ENCODE assay signal across 31 cellular contexts in genomic region chr17:72452286-72453173, GRCh38.
DNase-seq lines count a peak whose midpoint lies in the region; ATAC-seq and TF ChIP-seq lines count a peak whose summit lies in the region.
"Had no signal": no experiment of that assay in that cellular context is flagged by ENCODE, and none has a peak within 500 bp of the region (broad histone marks: within the 10 kb centered on the region; RNA-seq: fewer than 3 reads in every experiment).

No MANE protein-coding gene starts in this region.

- CTCF ChIA-PET in MCF 10A (lab: Yijun Ruan, JAX) (interaction anchor here (0.6 to 1.4 kb wide), 2 partner anchors 15 to 205 kb away, joined by 3 to 5 read pairs; no protein-coding TSS in a partner anchor), SK-N-SH (lab: Yijun Ruan, JAX) (interaction anchor here (1.0 kb wide), 2 partner anchors 17 to 18 kb away, joined by 3 read pairs; no protein-coding TSS in a partner anchor)

- no peaks in the 10 kb centered on the region for H3K9me2 ChIP-seq in SK-N-SH

- no peaks in the 10 kb centered on the region for H3K9me3 Mint-ChIP-seq in MCF 10A (ENCODE audit: unreplicated experiment)
- H3K9me3 Mint-ChIP-seq: activated T-cell treated with anti-CD3 and anti-CD28 coated beads, Interleukin-2, amount 50 U/mL, for 4 hours; stimulated activated effector memory CD8-positive, alpha-beta T cell treated with anti-CD3 and anti-CD28 coated beads, Interleukin-12 subunit alpha, Interleukin-12 subunit beta, amount 100 ng/mL, for 72 hours had no signal

- no peaks in the 10 kb centered on the region for H4K20me1 ChIP-seq in SK-N-SH (ENCODE audit: insufficient read depth)

- WGBS in SK-N-SH (ENCODE audit: low lambda C conversion rate), result 59% methylated on average over 5 of the region's 5 CpGs

- no peaks in the 10 kb centered on the region for H3K27me3 Mint-ChIP-seq in MCF 10A (ENCODE audit: insufficient read depth, unreplicated experiment)
- H3K27me3 Mint-ChIP-seq: activated CD8-positive, alpha-beta memory T cell treated with anti-CD3 and anti-CD28 coated beads, Interleukin-2, amount 10 ng/mL, durations not matched to agents 7 days and 5 days; T-helper 17 cell had no signal

- BruUV-seq in MCF 10A (replicated peaks; lab: Mats Ljungman, UMichigan), result no TSS peak

- H3K4me1 Mint-ChIP-seq in MCF 10A (ENCODE audit: insufficient read depth, unreplicated experiment), result peaks cover 44% of the 10 kb centered on the region
- H3K4me1 Mint-ChIP-seq: activated CD8-positive, alpha-beta memory T cell treated with anti-CD3 and anti-CD28 coated beads, Interleukin-2, amount 10 ng/mL, durations not matched to agents 7 days and 5 days; naive B cell; stimulated activated effector memory CD8-positive, alpha-beta T cell treated with anti-CD3 and anti-CD28 coated beads, Interleukin-12 subunit alpha, Interleukin-12 subunit beta, amount 100 ng/mL, for 72 hours; T-helper 17 cell had no signal

- TF ChIP-seq EP300 in SK-N-SH (IDR thresholded peaks at IDR 0.05; ENCODE audit: borderline replicate concordance in 1 of 2, low read depth in 1 of 2, low read length in 1 of 2), result no peak

- H3K9me3 ChIP-seq in breast epithelium (no peaks in the 10 kb centered on the region), mucosa of descending colon (no peaks in the 10 kb centered on the region), SK-N-SH (no peaks in the 10 kb centered on the region)

- peak overlapping the region; percentile 66 for H3K27ac Mint-ChIP-seq in MCF 10A (ENCODE audit: low read depth, unreplicated experiment)
- H3K27ac Mint-ChIP-seq: activated CD8-positive, alpha-beta memory T cell treated with anti-CD3 and anti-CD28 coated beads, Interleukin-2, amount 10 ng/mL, durations not matched to agents 7 days and 5 days; stimulated activated effector memory CD8-positive, alpha-beta T cell treated with anti-CD3 and anti-CD28 coated beads, Interleukin-12 subunit alpha, Interleukin-12 subunit beta, amount 100 ng/mL, for 72 hours; T-helper 17 cell had no signal

- intact Hi-C loops in MCF 10A (cut with micrococcal nuclease), result no loop called here
- intact Hi-C loops in breast epithelium (cut with DNase I; ENCODE audit: low total_unique reads), result no loop called here
- intact Hi-C loops in mucosa of descending colon (cut with DNase I, micrococcal nuclease), result no loop called here

- no peak for TF ChIP-seq CTCF in MCF 10A (IDR thresholded peaks at IDR 0.05; ENCODE audit: unreplicated experiment)
- no peak for TF ChIP-seq CTCF in breast epithelium (IDR thresholded peaks at IDR 0.05)
- TF ChIP-seq CTCF in mucosa of descending colon (IDR thresholded peaks at IDR 0.05), result no peak
- TF ChIP-seq CTCF in SK-N-SH (IDR thresholded peaks at IDR 0.05), result no peak

- H3F3A ChIP-seq in SK-N-SH (replicated peaks; ENCODE audit: insufficient read depth), result no peaks in the 10 kb centered on the region

- no peak overlapping the region for H3K9ac ChIP-seq in SK-N-SH
- H3K9ac ChIP-seq: KMS-11 had no signal

- no peak overlapping the region for H3K4me2 ChIP-seq in SK-N-SH
- H3K4me2 ChIP-seq: KMS-11 had no signal

- no peak for TF ChIP-seq RAD21 in SK-N-SH (IDR thresholded peaks at IDR 0.05; ENCODE audit: low read length)

- TF ChIP-seq POLR2A in breast epithelium (IDR thresholded peaks at IDR 0.05), result no peak

- no peaks in the 10 kb centered on the region for H3K27me3 ChIP-seq in breast epithelium
- H3K27me3 ChIP-seq in SK-N-SH (ENCODE audit: insufficient read depth), result no peaks in the 10 kb centered on the region

- DNase-seq in MCF 10A (ENCODE audit: unreplicated experiment), result no peak
- no peak for DNase-seq in breast epithelium (ENCODE audit: low spot score in 2 of 2)
- DNase-seq in mucosa of descending colon, result no peak
- DNase-seq in T-helper 2 cell, result no peak
- DNase-seq in SK-N-SH, result no peak
- DNase-seq in HT-29 (ENCODE audit: low spot score), result no peak
- DNase-seq: 8988T; activated CD4-positive, alpha-beta T cell treated with anti-CD3 and anti-CD28 coated beads, Interleukin-2, amount 50 U/mL, for 4 hours; activated CD8-positive, alpha-beta memory T cell treated with anti-CD3 and anti-CD28 coated beads, Interleukin-2, amount 10 ng/mL, durations not matched to agents 7 days and 5 days; activated naive CD4-positive, alpha-beta T cell; activated T-cell treated with anti-CD3 and anti-CD28 coated beads, Interleukin-2, amount 50 U/mL, for 4 hours; head of caudate nucleus; left ventricle myocardium superior; mesendoderm; naive B cell; NCI-H1417; NCI-H2029; NCI-H524; NK-92 treated with Interleukin-12 subunit alpha and Interleukin-12 subunit beta, amount 100 ng/mL, for 24 hours; occipital lobe; PC-3; T-helper 17 cell; trophoblast cell had no signal

- H3K4me3 ChIP-seq in breast epithelium, result no peak overlapping the region
- no peak overlapping the region for H3K4me3 ChIP-seq in mucosa of descending colon
- H3K4me3 ChIP-seq in SK-N-SH (ENCODE audit: low read depth in 2 of 2, low read length in 1 of 2), result no peak overlapping the region

- H3K27ac ChIP-seq in breast epithelium (no peak overlapping the region), SK-N-SH (ENCODE audit: low read depth in 2 of 2, low read length in 1 of 2) (no peak overlapping the region)
- H3K27ac ChIP-seq: HL-60, KMS-11 had no signal

- H3K79me2 ChIP-seq in SK-N-SH (ENCODE audit: insufficient read depth), result peaks cover 13% of the 10 kb centered on the region

- H3K36me3 Mint-ChIP-seq in MCF 10A (ENCODE audit: insufficient read depth, unreplicated experiment), result peaks cover 27% of the 10 kb centered on the region
- H3K36me3 Mint-ChIP-seq: activated CD8-positive, alpha-beta memory T cell treated with anti-CD3 and anti-CD28 coated beads, Interleukin-2, amount 10 ng/mL, durations not matched to agents 7 days and 5 days; naive B cell; stimulated activated effector memory CD8-positive, alpha-beta T cell treated with anti-CD3 and anti-CD28 coated beads, Interleukin-12 subunit alpha, Interleukin-12 subunit beta, amount 100 ng/mL, for 72 hours had no signal

- POLR2A ChIA-PET in MCF 10A (lab: Yijun Ruan, JAX) (interaction anchor here (0.6 to 0.9 kb wide), 3 partner anchors 13 to 453 kb away, joined by 3 to 5 read pairs (median 4); no protein-coding TSS in a partner anchor), SK-N-SH (lab: Yijun Ruan, JAX) (no interaction called here)

- H3K4me3 Mint-ChIP-seq in MCF 10A (ENCODE audit: unreplicated experiment), result no peak overlapping the region
- H3K4me3 Mint-ChIP-seq: activated CD8-positive, alpha-beta memory T cell treated with anti-CD3 and anti-CD28 coated beads, Interleukin-2, amount 10 ng/mL, durations not matched to agents 7 days and 5 days; activated T-cell treated with anti-CD3 and anti-CD28 coated beads, Interleukin-2, amount 50 U/mL, for 4 hours; naive B cell; stimulated activated effector memory CD8-positive, alpha-beta T cell treated with anti-CD3 and anti-CD28 coated beads, Interleukin-12 subunit alpha, Interleukin-12 subunit beta, amount 100 ng/mL, for 72 hours; T-helper 17 cell had no signal

- H2AFZ ChIP-seq in SK-N-SH (ENCODE audit: low read depth), result no peak overlapping the region

- ATAC-seq in HG03354 (IDR thresholded peaks at IDR 0.05; ENCODE audit: poor library complexity, severe bottlenecking, unreplicated experiment) (peak; percentile 50), mucosa of descending colon (peak; percentile 68), HG02852 (IDR thresholded peaks at IDR 0.05; ENCODE audit: unreplicated experiment) (no peak)
- ATAC-seq: activated CD4-positive, CD25-positive, alpha-beta regulatory T cell treated with anti-CD3 and anti-CD28 coated beads, Interleukin-2, amount 50 U/mL, for 24 hours; activated CD8-positive, alpha-beta memory T cell treated with anti-CD3 and anti-CD28 coated beads, Interleukin-2, amount 10 ng/mL, durations not matched to agents 7 days and 5 days; activated T-cell treated with anti-CD3 and anti-CD28 coated beads, Interleukin-2, amount 50 U/mL, for 4 hours; esophagus mucosa; left ventricle myocardium superior; PC-3; SK-N-SH treated with all-trans-retinoic acid at 6 μM for 48 hours; stimulated activated effector memory CD8-positive, alpha-beta T cell treated with anti-CD3 and anti-CD28 coated beads, Interleukin-12 subunit alpha, Interleukin-12 subunit beta, amount 100 ng/mL, for 72 hours; T-helper 17 cell had no signal

- H3K36me3 ChIP-seq in breast epithelium, result no peaks in the 10 kb centered on the region
- no peaks in the 10 kb centered on the region for H3K36me3 ChIP-seq in mucosa of descending colon (ENCODE audit: low read depth)
- H3K36me3 ChIP-seq in SK-N-SH (replicated peaks in 1 of 2; ENCODE audit: control insufficient read depth in 1 of 2, insufficient read depth in 2 of 2, low read length in 1 of 2), result no peaks in the 10 kb centered on the region

- H3K4me1 ChIP-seq in breast epithelium, result no peaks in the 10 kb centered on the region
- peaks cover 9% of the 10 kb centered on the region for H3K4me1 ChIP-seq in mucosa of descending colon (ENCODE audit: low read depth)
- H3K4me1 ChIP-seq in SK-N-SH (ENCODE audit: control insufficient read depth in 1 of 2, insufficient read depth in 2 of 2, low read depth in 1 of 2, low read length in 1 of 2), result 0 out of 4 replicates have a peak, but pooled peaks cover 0 to 6% of the 10 kb centered on the region in 2 experiments

TF ChIP-seq in SK-N-SH, 30 proteins besides CTCF, POLR2A, EP300 and RAD21:
- TF ChIP-seq IRF3 (IDR thresholded peaks at IDR 0.05; ENCODE audit: low read depth, low read length) (no peak), RXRA (IDR thresholded peaks at IDR 0.05; ENCODE audit: borderline replicate concordance, low read depth) (no peak), JUND (IDR thresholded peaks at IDR 0.05) (no peak)
TF ChIP-seq in SK-N-SH: peak in this region for 0.
